29 cellular contexts compared by ENCODE assay signal in genomic region chr1:90881034-90881433, GRCh38.
"Had no signal": no experiment of that assay in that cellular context is flagged by ENCODE, and none has a peak within 500 bp of the region (broad histone marks: within the 10 kb centered on the region; RNA-seq: fewer than 3 reads in every experiment).

No MANE protein-coding gene starts in this region.

- ATAC-seq: activated naive CD4-positive, alpha-beta T cell treated with anti-CD3 and anti-CD28 coated beads, Interleukin-2, amount 50 U/mL, for 72 hours; activated naive CD8-positive, alpha-beta T cell treated with anti-CD3 and anti-CD28 coated beads, Interleukin-2, amount 50 U/mL, for 24 hours; activated T-cell treated with anti-CD3 and anti-CD28 coated beads, Interleukin-2, amount 50 U/mL, for 4 hours; Panc1; Right ventricle myocardium inferior had no signal

- H3K4me1 ChIP-seq: SJCRH30 had no signal

- H3K36me3 ChIP-seq: SJCRH30 had no signal

- H3K4me2 ChIP-seq: SK-N-SH had no signal

- H3K9ac ChIP-seq: SK-N-SH had no signal

- DNase-seq: activated CD4-positive, alpha-beta memory T cell treated with anti-CD3 and anti-CD28 coated beads for 36 hours; activated CD4-positive, alpha-beta T cell treated with anti-CD3 and anti-CD28 coated beads, Interleukin-2, amount 10 ng/mL, durations not matched to agents 7 days and 5 days; activated CD4-positive, CD25-positive, alpha-beta regulatory T cell; activated CD8-positive, alpha-beta memory T cell treated with anti-CD3 and anti-CD28 coated beads for 24 hours; activated effector memory CD4-positive, alpha-beta T cell treated with anti-CD3 and anti-CD28 coated beads, Interleukin-2, amount 50 U/mL, for 16 hours; activated naive CD4-positive, alpha-beta T cell treated with Interleukin-2 at 50 U/mL for 16 hours; activated naive CD8-positive, alpha-beta T cell treated with anti-CD3 and anti-CD28 coated beads, Interleukin-2, amount 50 U/mL, for 24 hours; activated T-cell treated with anti-CD3 and anti-CD28 coated beads, Interleukin-2, amount 50 U/mL, for 4 hours; amniotic stem cell; KG1; NCI-H1092; NCI-H1436 treated with DMSO at 0.1 percent for 48 hours; NCI-H187; NCI-H2107; NCI-H226; NCI-H510A treated with DMSO at 0.1 percent for 48 hours; NCI-H774; NK-92 treated with Interleukin-12 subunit alpha and Interleukin-12 subunit beta, amount 100 ng/mL, for 24 hours; OCI-M1; RPMI8226; SK-N-SH; T-helper 1 cell had no signal

- H3K9me3 ChIP-seq: SJCRH30 had no signal

- H3K4me3 ChIP-seq: SJCRH30 had no signal

- H3K27me3 ChIP-seq: SJCRH30 had no signal

- H3K27ac ChIP-seq: SJCRH30, VCaP had no signal

- FAIRE-seq: astrocyte, colon had no signal
